ENCODE assay signal across 11 cellular contexts in genomic region chr2:203682688-203683130, GRCh38. TPM values are rescaled to one million over a fixed set of nuclear protein-coding genes. Genes with fewer than 3 reads are reported as not detected.
DNase-seq lines count a peak whose midpoint lies in the region; ATAC-seq and TF ChIP-seq lines count a peak whose summit lies in the region.
"Had no signal": no experiment of that assay in that cellular context is flagged by ENCODE, and none has a peak within 500 bp of the region (broad histone marks: within the 10 kb centered on the region; RNA-seq: fewer than 3 reads in every experiment).

No MANE protein-coding gene starts in this region.

- H3K27ac Mint-ChIP-seq in Calu3 (ENCODE audit: unreplicated experiment) (peak overlapping the region; percentile 100), osteocyte (ENCODE audit: unreplicated experiment) (peak overlapping the region; percentile 99)
- no peak overlapping the region for H3K27ac Mint-ChIP-seq in activated T-cell treated with anti-CD3 and anti-CD28 coated beads, Interleukin-2, amount 50 U/mL, for 72 hours
- H3K27ac Mint-ChIP-seq: activated naive CD8-positive, alpha-beta T cell; CD4-positive, alpha-beta T cell had no signal

- H3K4me1 Mint-ChIP-seq in Calu3 (ENCODE audit: low read depth, unreplicated experiment) (peaks cover 84% of the 10 kb centered on the region), osteocyte (ENCODE audit: unreplicated experiment) (peaks cover 62% of the 10 kb centered on the region)
- H3K4me1 Mint-ChIP-seq in activated T-cell treated with anti-CD3 and anti-CD28 coated beads, Interleukin-2, amount 50 U/mL, for 72 hours (ENCODE audit: low read depth) = peaks cover 58% of the 10 kb centered on the region

- no peak for TF ChIP-seq CTCF in Calu3 (IDR thresholded peaks at IDR 0.05; ENCODE audit: unreplicated experiment)
- no peak for TF ChIP-seq CTCF in fibroblast of pulmonary artery (IDR thresholded peaks at IDR 0.05; ENCODE audit: low read length, missing control alignments)
- TF ChIP-seq CTCF in osteocyte (IDR thresholded peaks at IDR 0.05) = no peak

- no peaks in the 10 kb centered on the region for H3K9me3 ChIP-seq in SJSA1 (replicated peaks)
- H3K9me3 ChIP-seq in SJCRH30 (replicated peaks) = no peaks in the 10 kb centered on the region

- no TSS peak for BruUV-seq in Calu3 (replicated peaks; lab: Mats Ljungman, UMichigan)

- peaks cover 23% of the 10 kb centered on the region for H3K36me3 Mint-ChIP-seq in Calu3 (ENCODE audit: insufficient read depth, unreplicated experiment)
- no peaks in the 10 kb centered on the region for H3K36me3 Mint-ChIP-seq in osteocyte (ENCODE audit: unreplicated experiment)
- no peaks in the 10 kb centered on the region for H3K36me3 Mint-ChIP-seq in activated T-cell treated with anti-CD3 and anti-CD28 coated beads, Interleukin-2, amount 50 U/mL, for 72 hours (ENCODE audit: insufficient read depth in 2 of 2)
- H3K36me3 Mint-ChIP-seq: activated naive CD8-positive, alpha-beta T cell had no signal

- H3K4me1 ChIP-seq in SJSA1 (replicated peaks) (peaks cover 43% of the 10 kb centered on the region), SJCRH30 (peaks cover 34% of the 10 kb centered on the region)

- H3K4me3 ChIP-seq in SJSA1 (no peak overlapping the region), fibroblast of pulmonary artery (replicated peaks; ENCODE audit: low read depth, low read length) (no peak overlapping the region), SJCRH30 (no peak overlapping the region)

- no peak for ATAC-seq in activated T-cell treated with anti-CD3 and anti-CD28 coated beads, Interleukin-2, amount 50 U/mL, for 72 hours (replicated peaks in 1 of 2)
- ATAC-seq in HG03571 (IDR thresholded peaks at IDR 0.05; ENCODE audit: unreplicated experiment) = no peak

- DNase-seq in Calu3 (no peak), SJSA1 (ENCODE audit: low read depth in 1 of 2, low spot score in 2 of 2) (no peak), fibroblast of pulmonary artery (ENCODE audit: low read depth) (peak; percentile 99), osteocyte (ENCODE audit: extremely low spot score, unreplicated experiment) (no peak), SJCRH30 (no peak), ureter (ENCODE audit: low spot score) (no peak)
- no peak for DNase-seq in activated T-cell treated with anti-CD3 and anti-CD28 coated beads, Interleukin-2, amount 50 U/mL, for 72 hours
- DNase-seq: activated CD4-positive, CD25-positive, alpha-beta regulatory T cell treated with anti-CD3 and anti-CD28 coated beads, Interleukin-2, amount 50 U/mL, for 72 hours had no signal

- H3K36me3 ChIP-seq in SJSA1 (no peaks in the 10 kb centered on the region), SJCRH30 (no peaks in the 10 kb centered on the region)

- 0 out of 2 replicates have a peak overlapping the region, but pooled peaks have one; percentile 13 for H3K27ac ChIP-seq in SJSA1
- H3K27ac ChIP-seq in SJCRH30 = no peak overlapping the region

- H3K4me3 Mint-ChIP-seq in Calu3 (ENCODE audit: low read depth, unreplicated experiment) (no peak overlapping the region), osteocyte (ENCODE audit: unreplicated experiment) (no peak overlapping the region)
- no peak overlapping the region for H3K4me3 Mint-ChIP-seq in activated T-cell treated with anti-CD3 and anti-CD28 coated beads, Interleukin-2, amount 50 U/mL, for 72 hours
- H3K4me3 Mint-ChIP-seq: activated naive CD8-positive, alpha-beta T cell had no signal

- H3K27me3 ChIP-seq in SJSA1 (replicated peaks) (no peaks in the 10 kb centered on the region), SJCRH30 (no peaks in the 10 kb centered on the region)

- intact Hi-C loops in Calu3 (cut with micrococcal nuclease; ENCODE audit: unreplicated experiment) = no loop called here

- no peaks in the 10 kb centered on the region for H3K27me3 Mint-ChIP-seq in Calu3 (ENCODE audit: unreplicated experiment)
- H3K27me3 Mint-ChIP-seq in osteocyte (ENCODE audit: unreplicated experiment) = no peaks in the 10 kb centered on the region
- H3K27me3 Mint-ChIP-seq in activated T-cell treated with anti-CD3 and anti-CD28 coated beads, Interleukin-2, amount 50 U/mL, for 72 hours (ENCODE audit: low read depth) = no peaks in the 10 kb centered on the region
- H3K27me3 Mint-ChIP-seq: activated naive CD8-positive, alpha-beta T cell; CD4-positive, alpha-beta T cell had no signal

- CTCF ChIA-PET in Calu3 (lab: Charles Lee) = interaction anchor here (0.5 to 1.3 kb wide), 3 partner anchors 11 to 67 kb away, joined by 3 read pairs; no protein-coding TSS in a partner anchor

- H3K9me3 Mint-ChIP-seq in Calu3 (ENCODE audit: low read depth, unreplicated experiment) (no peaks in the 10 kb centered on the region), osteocyte (ENCODE audit: unreplicated experiment) (no peaks in the 10 kb centered on the region)
- peaks cover 3 to 8% of the 10 kb centered on the region in 2 donors for H3K9me3 Mint-ChIP-seq in activated T-cell treated with anti-CD3 and anti-CD28 coated beads, Interleukin-2, amount 50 U/mL, for 72 hours
- H3K9me3 Mint-ChIP-seq: CD4-positive, alpha-beta T cell had no signal

RNA-seq across cellular contexts. Expression of gene CD28, which starts 23.7 kb away (rescaled TPM):
- total RNA-seq in Calu3 (2022) = 0.07 TPM in 1 of 2 replicates, not detected in the other
- total RNA-seq in SJSA1 (2014; rRNA removed; shearing (Covaris generic)) = not detected in 2 replicates
- not detected in 2 replicates for total RNA-seq in osteocyte
- 100 to 1,000 TPM; 177 to 206 TPM for total RNA-seq in activated T-cell treated with anti-CD3 and anti-CD28 coated beads, Interleukin-2, amount 50 U/mL, for 72 hours
- total RNA-seq in SJCRH30 (2014; rRNA removed; shearing (Covaris generic)) = 0.18 and 0.24 TPM in 2 replicates
- total RNA-seq in ureter = 0.21 TPM

Comparison
In these comparisons a context has a peak if more than half of its experiments do, and no peak if none do; other contexts are left out.
1. RNA of gene CD28, which starts 23.7 kb away (total RNA-seq): 177 to 206 TPM in activated T-cell treated with anti-CD3 and anti-CD28 coated beads, Interleukin-2, amount 50 U/mL, for 72 hours; 0.18 to 0.24 TPM in SJCRH30, 0.21 TPM in ureter (single experiment), 0.07 TPM in Calu3, not detected in SJSA1 and not detected in osteocyte; every median in the first group is over 100 times any median in the second.